In genomic region chr5:113255579-113256210, GRCh38 we compare ENCODE assay signal across 25 cellular contexts.
DNase-seq lines count a peak whose midpoint lies in the region; TF ChIP-seq lines count a peak whose summit lies in the region.
"Had no signal": no experiment of that assay in that cellular context is flagged by ENCODE, and none has a peak within 500 bp of the region (broad histone marks: within the 10 kb centered on the region; RNA-seq: fewer than 3 reads in every experiment).

No MANE protein-coding gene starts in this region.

- intact Hi-C loops in prostate gland (cut with DNase I) = no loop called here

- TF ChIP-seq POLR2A in prostate gland (IDR thresholded peaks at IDR 0.05) = no peak

- H3K27me3 ChIP-seq in SJCRH30 = no peaks in the 10 kb centered on the region
- H3K27me3 ChIP-seq in prostate gland (replicated peaks; ENCODE audit: insufficient read depth) = no peaks in the 10 kb centered on the region
- H3K27me3 ChIP-seq: Peyer's patch, right atrium auricular region, SJSA1, thyroid gland had no signal

- H3K4me3 ChIP-seq in SJCRH30 (no peak overlapping the region), skin epidermis (no peak overlapping the region), prostate gland (no peak overlapping the region)
- H3K4me3 ChIP-seq: HAP-1, Peyer's patch, right atrium auricular region, SJSA1, thyroid gland had no signal

- peak; percentile 81 for DNase-seq in H4 (ENCODE audit: low spot score)
- peak; percentile 45 to 65 for DNase-seq in SJCRH30
- DNase-seq in fibroblast of peridontal ligament (ENCODE audit: extremely low read depth) = peak; percentile 61
- no peak for DNase-seq in prostate gland (ENCODE audit: low spot score)
- DNase-seq in stimulated activated naive CD4-positive, alpha-beta T cell (lab: John Stamatoyannopoulos, UW) = no peak
- DNase-seq in NCI-H526 (lab: John Stamatoyannopoulos, UW) = no peak
- DNase-seq: activated CD4-positive, alpha-beta memory T cell treated with anti-CD3 and anti-CD28 coated beads, Interleukin-2, amount 10 ng/mL, durations not matched to agents 7 days and 5 days; activated effector memory CD4-positive, alpha-beta T cell treated with Interleukin-2 at 50 U/mL for 16 hours; activated naive CD8-positive, alpha-beta T cell treated with anti-CD3 and anti-CD28 coated beads for 36 hours; C1 segment of cervical spinal cord; COR-L47; GDM1; islet precursor cell; natural killer cell; NCI-H187; NCI-H2171; NCI-H524; Peyer's patch; stimulated activated naive CD8-positive, alpha-beta T cell treated with anti-CD3 and anti-CD28 coated beads, Interleukin-15, Interleukin-2, amounts not matched to agents 100 U/mL and 50 U/mL, for 24 hours; T-helper 1 cell; thyroid gland had no signal

- H3K4me1 ChIP-seq in SJCRH30 = peaks cover 18% of the 10 kb centered on the region
- no peaks in the 10 kb centered on the region for H3K4me1 ChIP-seq in prostate gland (replicated peaks)
- H3K4me1 ChIP-seq: Peyer's patch had no signal

- WGBS in prostate gland = 92% methylated on average over 5 of the region's 5 CpGs

- H3K9me3 ChIP-seq in SJCRH30 (replicated peaks) (peaks cover 4% of the 10 kb centered on the region), prostate gland (no peaks in the 10 kb centered on the region)
- H3K9me3 ChIP-seq: Peyer's patch, right atrium auricular region, SJSA1, thyroid gland had no signal

- H3K36me3 ChIP-seq in SJCRH30 (no peaks in the 10 kb centered on the region), prostate gland (no peaks in the 10 kb centered on the region)
- H3K36me3 ChIP-seq: HAP-1, Peyer's patch, right atrium auricular region, SJSA1, thyroid gland had no signal

- H3K27ac ChIP-seq in SJCRH30 (no peak overlapping the region), skin epidermis (peak overlapping the region in 17 of 21 experiments; percentile 18 to 72 (median 54)), prostate gland (no peak overlapping the region)
- H3K27ac ChIP-seq: SJSA1 had no signal

- TF ChIP-seq CTCF in prostate gland (IDR thresholded peaks at IDR 0.05) = no peak

Comparison
In these comparisons a context has a peak if more than half of its experiments do, and no peak if none do; other contexts are left out.
1. DNase-seq: peak in H4 (single experiment), SJCRH30 (2 of 2) and fibroblast of peridontal ligament (single experiment); none in prostate gland (single experiment), stimulated activated naive CD4-positive, alpha-beta T cell (0 of 6) and NCI-H526 (0 of 2).
2. H3K27ac ChIP-seq: peak in skin epidermis (17 of 21); none in SJCRH30 (single experiment) and prostate gland (0 of 2).